In the genomic region with DNA sequence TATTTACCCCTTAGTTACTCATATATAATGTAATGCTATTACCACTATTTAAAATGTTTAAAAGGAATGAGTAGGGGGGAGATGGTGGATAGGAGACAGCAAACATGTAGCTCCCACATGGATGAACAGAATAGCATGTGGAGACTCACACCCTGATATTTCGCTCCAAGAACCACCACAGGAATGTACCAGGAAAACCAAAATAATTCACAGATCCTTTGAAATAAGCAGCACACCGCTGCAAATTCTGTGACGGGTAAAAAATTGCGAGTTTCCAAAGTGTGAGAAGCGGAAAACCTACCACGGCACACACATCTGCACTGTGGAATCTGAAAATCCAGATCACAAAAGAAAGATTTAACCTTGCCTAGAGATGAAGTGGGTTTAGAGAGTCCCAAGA, we compare ENCODE assay signal across 27 cellular contexts.
"Had no signal": no experiment of that assay in that cellular context is flagged by ENCODE, and none has a peak within 500 bp of the region (broad histone marks: within the 10 kb centered on the region; RNA-seq: fewer than 3 reads in every experiment).

No MANE protein-coding gene starts in this region.

- H3K4me1 Mint-ChIP-seq: activated CD4-positive, alpha-beta T cell treated with anti-CD3 and anti-CD28 coated beads, Interleukin-2, amount 10 ng/mL, durations not matched to agents 7 days and 5 days; endodermal cell; naive B cell; stimulated activated memory B cell treated with anti-CD40 and anti-IgM and Interleukin-4, amounts not matched to agents 10 μg/mL and 1 μg/mL and 100 μg/mL, for 72 hours; T-cell had no signal

- H3K36me3 Mint-ChIP-seq: activated naive CD4-positive, alpha-beta T cell treated with anti-CD3 and anti-CD28 coated beads, Interleukin-2, amount 50 U/mL, for 72 hours; naive B cell; stimulated activated memory B cell treated with anti-CD40 and anti-IgM and Interleukin-4, amounts not matched to agents 10 μg/mL and 1 μg/mL and 100 μg/mL, for 72 hours; T-cell had no signal

- H3K27ac ChIP-seq: ascending aorta, coronary artery, esophagus squamous epithelium, gastroesophageal sphincter, heart left ventricle, psoas muscle, right atrium auricular region, stomach, suprapubic skin, transverse colon, VCaP had no signal

- H3K4me3 Mint-ChIP-seq: activated CD4-positive, alpha-beta T cell treated with anti-CD3 and anti-CD28 coated beads, Interleukin-2, amount 10 ng/mL, durations not matched to agents 7 days and 5 days; activated CD8-positive, alpha-beta T cell treated with anti-CD3 and anti-CD28 coated beads for 36 hours; endodermal cell; naive B cell; stimulated activated memory B cell treated with anti-CD40 and anti-IgM and Interleukin-4, amounts not matched to agents 10 μg/mL and 1 μg/mL and 100 μg/mL, for 72 hours; T-cell; T-helper 2 cell treated with Interferon-gamma antibody and Interleukin-4, amounts not matched to agents 5 μg/mL and 100 μg/mL, for 36 hours had no signal

- ATAC-seq: activated CD4-positive, CD25-positive, alpha-beta regulatory T cell treated with anti-CD3 and anti-CD28 coated beads, Interleukin-2, amount 50 U/mL, for 24 hours; activated CD8-positive, alpha-beta T cell treated with anti-CD3 and anti-CD28 coated beads for 36 hours; activated naive CD4-positive, alpha-beta T cell treated with anti-CD3 and anti-CD28 coated beads, Interleukin-2, amount 50 U/mL, for 72 hours; gastroesophageal sphincter; heart left ventricle; left colon; mucosa of descending colon; psoas muscle; SK-N-SH treated with all-trans-retinoic acid at 6 μM for 48 hours; stimulated activated memory B cell treated with anti-CD40 and anti-IgM and Interleukin-4, amounts not matched to agents 10 μg/mL and 1 μg/mL and 100 μg/mL, for 72 hours; T-cell had no signal

- H3K9me3 ChIP-seq: ascending aorta, esophagus squamous epithelium, gastroesophageal sphincter, mucosa of descending colon, psoas muscle, right atrium auricular region, stomach, suprapubic skin, transverse colon had no signal

- H3K4me3 ChIP-seq: ascending aorta, coronary artery, esophagus squamous epithelium, gastroesophageal sphincter, heart left ventricle, mucosa of descending colon, psoas muscle, right atrium auricular region, stomach, suprapubic skin, transverse colon had no signal

- H3K36me3 ChIP-seq: ascending aorta, esophagus squamous epithelium, gastroesophageal sphincter, heart left ventricle, right atrium auricular region, stomach, suprapubic skin, transverse colon had no signal

- H3K27ac Mint-ChIP-seq: activated CD4-positive, alpha-beta T cell treated with anti-CD3 and anti-CD28 coated beads, Interleukin-2, amount 10 ng/mL, durations not matched to agents 7 days and 5 days; activated CD8-positive, alpha-beta T cell treated with anti-CD3 and anti-CD28 coated beads for 36 hours; activated naive CD4-positive, alpha-beta T cell treated with anti-CD3 and anti-CD28 coated beads, Interleukin-2, amount 50 U/mL, for 72 hours; endodermal cell; naive B cell; stimulated activated memory B cell treated with anti-CD40 and anti-IgM and Interleukin-4, amounts not matched to agents 10 μg/mL and 1 μg/mL and 100 μg/mL, for 72 hours; T-cell; T-helper 2 cell treated with Interferon-gamma antibody and Interleukin-4, amounts not matched to agents 5 μg/mL and 100 μg/mL, for 36 hours had no signal

- H3K4me1 ChIP-seq: ascending aorta, esophagus squamous epithelium, gastroesophageal sphincter, heart left ventricle, psoas muscle, right atrium auricular region, stomach, suprapubic skin, transverse colon had no signal

- H3K27me3 Mint-ChIP-seq: activated CD4-positive, alpha-beta T cell treated with anti-CD3 and anti-CD28 coated beads, Interleukin-2, amount 10 ng/mL, durations not matched to agents 7 days and 5 days; activated CD8-positive, alpha-beta T cell treated with anti-CD3 and anti-CD28 coated beads for 36 hours; naive B cell; stimulated activated memory B cell treated with anti-CD40 and anti-IgM and Interleukin-4, amounts not matched to agents 10 μg/mL and 1 μg/mL and 100 μg/mL, for 72 hours; T-cell had no signal

- H3K27me3 ChIP-seq: ascending aorta, esophagus squamous epithelium, gastroesophageal sphincter, heart left ventricle, right atrium auricular region, stomach, suprapubic skin, transverse colon had no signal

- DNase-seq: activated CD4-positive, alpha-beta T cell treated with anti-CD3 and anti-CD28 coated beads, Interleukin-2, amount 10 ng/mL, durations not matched to agents 7 days and 5 days; activated CD8-positive, alpha-beta T cell treated with anti-CD3 and anti-CD28 coated beads for 36 hours; activated T-cell treated with anti-CD3 and anti-CD28 coated beads, Interleukin-2, amount 50 U/mL, for 1 hour; central memory CD4-positive, alpha-beta T cell; endodermal cell; esophagus squamous epithelium; heart left ventricle; left colon; mesendoderm; mucosa of descending colon; naive B cell; psoas muscle; stimulated activated CD4-positive, alpha-beta T cell treated with anti-CD3 and anti-CD28 coated beads, Interleukin-2, amount 100 ng/mL, for 24 hours; stomach; T-cell; transverse colon had no signal
